ENCODE assay signal across 7 cellular contexts in genomic region chr7:43646603-43647313, GRCh38.
DNase-seq lines count a peak whose midpoint lies in the region; ATAC-seq and TF ChIP-seq lines count a peak whose summit lies in the region.

No MANE protein-coding gene starts in this region.

- H3K9me3 ChIP-seq in HEK293 (ENCODE audit: control insufficient read depth, insufficient read depth, low read depth, low read length) (no peaks in the 10 kb centered on the region), stomach (no peaks in the 10 kb centered on the region)

- DNase-seq in hippocampal formation (lab: John Stamatoyannopoulos, UW) (peak; percentile 33 to 35), stomach (no peak), NCI-H1092 (lab: John Stamatoyannopoulos, UW) (no peak)
- DNase-seq in stimulated activated CD4-positive, alpha-beta T cell treated with anti-CD3 and anti-CD28 coated beads, Interleukin-15, amount 100 ng/mL, for 24 hours = no peak

- H3K36me3 Mint-ChIP-seq in activated T-helper 17 cell treated with anti-CD3 and anti-CD28 coated beads, Interleukin-2, amount 50 U/mL, for 72 hours (ENCODE audit: low read depth) = peaks cover 83% of the 10 kb centered on the region

- H3K27ac ChIP-seq in HEK293 (ENCODE audit: extremely low read depth, low read depth, low read length) (no peak overlapping the region), stomach (peak overlapping the region; percentile 49 to 92 (median 91))

- H3K4me3 Mint-ChIP-seq in activated T-helper 17 cell treated with anti-CD3 and anti-CD28 coated beads, Interleukin-2, amount 50 U/mL, for 72 hours = peak overlapping the region; percentile 76

- H3K4me3 ChIP-seq in HEK293 (ENCODE audit: low read depth, low read length) (no peak overlapping the region), stomach (no peak overlapping the region)

- no peak for TF ChIP-seq EP300 in stomach (IDR thresholded peaks at IDR 0.05)

- H3K4me1 ChIP-seq in HEK293 (ENCODE audit: control insufficient read depth, insufficient read depth, low read length) (0 out of 2 replicates have a peak, but pooled peaks cover 6% of the 10 kb centered on the region), stomach (peaks cover 47 to 69% (median 55%) of the 10 kb centered on the region in 4 donors)

- CTCF ChIA-PET in HEK293 (lab: Yijun Ruan, JAX) = no interaction called here

- no peak for TF ChIP-seq CTCF in HEK293 (tag by site-specific recombination; IDR thresholded peaks at IDR 0.05)
- no peak for TF ChIP-seq CTCF in stomach (IDR thresholded peaks at IDR 0.05)

- no peak for ATAC-seq in activated T-helper 17 cell treated with anti-CD3 and anti-CD28 coated beads, Interleukin-2, amount 50 U/mL, for 72 hours (replicated peaks)
- no peak for ATAC-seq in HG03196 (IDR thresholded peaks at IDR 0.05; ENCODE audit: unreplicated experiment)

- 49 to 79% (median 69%) methylated on average over 8 of the region's 8 CpGs for WGBS in stomach, 5 donors

- peaks cover 61% of the 10 kb centered on the region for H3K4me1 Mint-ChIP-seq in activated T-helper 17 cell treated with anti-CD3 and anti-CD28 coated beads, Interleukin-2, amount 50 U/mL, for 72 hours

- no peaks in the 10 kb centered on the region for H3K27me3 ChIP-seq in stomach

- H3K9me3 Mint-ChIP-seq in activated T-helper 17 cell treated with anti-CD3 and anti-CD28 coated beads, Interleukin-2, amount 50 U/mL, for 72 hours = no peaks in the 10 kb centered on the region

- intact Hi-C loops in stomach (cut with DNase I; ENCODE audit: low total_unique reads) = no loop called here

- H3K27me3 Mint-ChIP-seq in activated T-helper 17 cell treated with anti-CD3 and anti-CD28 coated beads, Interleukin-2, amount 50 U/mL, for 72 hours = no peaks in the 10 kb centered on the region

- H3K36me3 ChIP-seq in HEK293 (ENCODE audit: control insufficient read depth in 2 of 2, insufficient read depth in 1 of 2, low read length in 2 of 2) = peaks cover 3 to 47% of the 10 kb centered on the region in 2 experiments; a peak in 2 of 3 replicates
- peaks cover 9 to 37% (median 25%) of the 10 kb centered on the region in 4 donors for H3K36me3 ChIP-seq in stomach

- peak overlapping the region; percentile 87 for H3K27ac Mint-ChIP-seq in activated T-helper 17 cell treated with anti-CD3 and anti-CD28 coated beads, Interleukin-2, amount 50 U/mL, for 72 hours

- no peak for TF ChIP-seq POLR2A in stomach (IDR thresholded peaks at IDR 0.05)

- POLR2A ChIA-PET in HEK293 (lab: Yijun Ruan, JAX) = no interaction called here

TF ChIP-seq in HEK293, 187 proteins besides CTCF, POLR2A, EP300 and RAD21:
- no peak for TF ChIP-seq SETDB1 (IDR thresholded peaks at IDR 0.05; ENCODE audit: insufficient read length, low read length)
- TF ChIP-seq ZNF488 (tag by site-specific recombination; IDR thresholded peaks at IDR 0.05) = no peak
- TF ChIP-seq, protein P1, sequence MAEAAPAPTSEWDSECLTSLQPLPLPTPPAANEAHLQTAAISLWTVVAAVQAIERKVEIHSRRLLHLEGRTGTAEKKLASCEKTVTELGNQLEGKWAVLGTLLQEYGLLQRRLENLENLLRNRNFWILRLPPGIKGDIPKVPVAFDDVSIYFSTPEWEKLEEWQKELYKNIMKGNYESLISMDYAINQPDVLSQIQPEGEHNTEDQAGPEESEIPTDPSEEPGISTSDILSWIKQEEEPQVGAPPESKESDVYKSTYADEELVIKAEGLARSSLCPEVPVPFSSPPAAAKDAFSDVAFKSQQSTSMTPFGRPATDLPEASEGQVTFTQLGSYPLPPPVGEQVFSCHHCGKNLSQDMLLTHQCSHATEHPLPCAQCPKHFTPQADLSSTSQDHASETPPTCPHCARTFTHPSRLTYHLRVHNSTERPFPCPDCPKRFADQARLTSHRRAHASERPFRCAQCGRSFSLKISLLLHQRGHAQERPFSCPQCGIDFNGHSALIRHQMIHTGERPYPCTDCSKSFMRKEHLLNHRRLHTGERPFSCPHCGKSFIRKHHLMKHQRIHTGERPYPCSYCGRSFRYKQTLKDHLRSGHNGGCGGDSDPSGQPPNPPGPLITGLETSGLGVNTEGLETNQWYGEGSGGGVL (tag by site-specific recombination; IDR thresholded peaks at IDR 0.05) = no peak
- no peak for TF ChIP-seq ZNF48 (tag by site-specific recombination; IDR thresholded peaks at IDR 0.05)
- TF ChIP-seq ZNF510 (tag by site-specific recombination; IDR thresholded peaks at IDR 0.05; ENCODE audit: insufficient replicate concordance) = no peak
- TF ChIP-seq ZEB2 (tag by site-specific recombination; IDR thresholded peaks at IDR 0.05) = no peak
- 0 out of 2 replicates have a peak, but pooled peaks have one; percentile 17 for TF ChIP-seq ZFP37 (tag by site-specific recombination; IDR thresholded peaks at IDR 0.05)
- TF ChIP-seq INSM2 (tag by site-specific recombination; IDR thresholded peaks at IDR 0.05) = no peak

Comparison
In these comparisons a context has a peak if more than half of its experiments do, and no peak if none do; other contexts are left out.
1. DNase-seq: peak in hippocampal formation (2 of 2); none in stomach (single experiment), NCI-H1092 (single experiment) and stimulated activated CD4-positive, alpha-beta T cell treated with anti-CD3 and anti-CD28 coated beads, Interleukin-15, amount 100 ng/mL, for 24 hours (single experiment).